10 cellular contexts compared by ENCODE assay signal in the genomic region with DNA sequence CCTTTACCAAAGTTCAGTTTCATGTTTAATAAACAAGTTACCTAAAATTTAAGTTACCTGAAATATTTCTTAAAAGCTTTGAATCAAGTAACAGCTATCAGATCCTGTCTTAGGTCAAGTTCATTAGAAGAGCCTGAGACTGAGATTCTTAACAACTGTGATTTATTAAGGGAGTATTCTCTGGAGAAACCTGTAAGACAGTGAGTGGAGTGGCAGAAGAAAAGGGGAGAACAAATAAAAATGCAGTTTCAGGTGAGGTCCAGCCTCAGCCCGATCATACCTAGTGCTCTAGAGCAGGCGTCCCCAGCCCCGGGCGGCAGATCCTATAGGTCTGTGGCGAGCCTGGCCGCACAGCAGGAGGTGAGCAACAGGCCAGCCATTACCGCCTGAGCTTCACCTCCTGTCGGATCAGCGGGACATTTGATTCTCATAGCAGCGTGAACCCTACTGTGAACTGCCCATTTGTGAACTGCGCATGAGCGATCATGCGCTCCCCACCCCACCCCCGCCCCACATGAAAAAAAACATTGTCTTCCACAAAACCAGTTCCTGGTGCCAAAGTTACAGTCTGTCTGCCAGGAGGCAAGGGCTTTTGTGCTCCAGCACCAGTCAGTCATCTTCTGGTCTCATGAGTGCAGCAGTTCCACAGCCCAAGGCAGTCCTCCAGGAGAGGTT. TPM values are rescaled to one million over a fixed set of nuclear protein-coding genes. Genes with fewer than 3 reads are reported as not detected.
DNase-seq lines count a peak whose midpoint lies in the region; ATAC-seq and TF ChIP-seq lines count a peak whose summit lies in the region.
"Had no signal": no experiment of that assay in that cellular context is flagged by ENCODE, and none has a peak within 500 bp of the region (broad histone marks: within the 10 kb centered on the region; RNA-seq: fewer than 3 reads in every experiment).

No MANE protein-coding gene starts in this region.

- H3K27ac ChIP-seq in SJCRH30 (peak overlapping the region; percentile 63), iPS-20b (ENCODE audit: low read length) (no peak overlapping the region), testis (no peak overlapping the region), mammary epithelial cell (ENCODE audit: insufficient read depth, low read depth, low read length) (no peak overlapping the region)

- no peak for TF ChIP-seq CTCF in testis (IDR thresholded peaks at IDR 0.05)
- TF ChIP-seq CTCF in mammary epithelial cell (conservative IDR thresholded peaks at IDR 0.05 in 1 of 2, IDR thresholded peaks at IDR 0.05 in 1 of 2; ENCODE audit: extremely low read depth in 1 of 2, insufficient read depth in 1 of 2, low read depth in 1 of 2, low read length in 2 of 2): no peak

- no peaks in the 10 kb centered on the region for H3K4me1 Mint-ChIP-seq in stimulated activated naive CD8-positive, alpha-beta T cell treated with anti-CD3 and anti-CD28 coated beads, Interleukin-15, amount 100 ng/mL, for 72 hours

- H4K20me1 ChIP-seq in mammary epithelial cell (ENCODE audit: insufficient read depth, low read length): no peaks in the 10 kb centered on the region

- in situ Hi-C loops in mammary epithelial cell (cut with MboI; ENCODE audit: low sequenced_read_pairs in 2 of 2): no loop called here

- DNase-seq in SJCRH30 (peak; percentile 86 to 93), testis (peak; percentile 54), mammary epithelial cell (no peak)
- DNase-seq in stimulated activated naive CD8-positive, alpha-beta T cell treated with anti-CD3 and anti-CD28 coated beads, Interleukin-15, amount 100 ng/mL, for 72 hours: no peak
- DNase-seq: activated gamma-delta T cell treated with Interleukin-2 at 50 U/mL for 16 hours; SIG-M5; stimulated activated CD4-positive, alpha-beta T cell treated with anti-CD3 and anti-CD28 coated beads, Interleukin-2, amount 100 ng/mL, for 48 hours had no signal

- no peak overlapping the region for H3K27ac Mint-ChIP-seq in stimulated activated naive CD8-positive, alpha-beta T cell treated with anti-CD3 and anti-CD28 coated beads, Interleukin-15, amount 100 ng/mL, for 72 hours

- CTCF ChIA-PET in mammary epithelial cell (lab: Charles Lee; ENCODE audit: low non-redundant PET): interaction anchor here (0.6 kb wide), 1 partner anchor 1533 kb away, joined by 4 read pairs; no protein-coding TSS in a partner anchor

- H3K36me3 ChIP-seq in SJCRH30 (no peaks in the 10 kb centered on the region), iPS-20b (ENCODE audit: insufficient read depth, low read depth, low read length) (no peaks in the 10 kb centered on the region), testis (ENCODE audit: low read depth, missing control alignments) (no peaks in the 10 kb centered on the region), mammary epithelial cell (ENCODE audit: insufficient read depth, low read length) (no peaks in the 10 kb centered on the region)

- BruUV-seq in mammary epithelial cell (replicated peaks; lab: Mats Ljungman, UMichigan): no TSS peak

- TF ChIP-seq RAD21 in Ishikawa (IDR thresholded peaks at IDR 0.05; ENCODE audit: low read depth): no peak

- peak; percentile 72 for TF ChIP-seq EP300 in Ishikawa (IDR thresholded peaks at IDR 0.05; ENCODE audit: borderline replicate concordance)

- peak overlapping the region; percentile 62 for H3K4me3 ChIP-seq in SJCRH30
- H3K4me3 ChIP-seq in iPS-20b (ENCODE audit: low read length): peak overlapping the region; percentile 46; the same call in 1 of the 2 replicates
- peak overlapping the region in 1 of 2 donors; percentile 32 for H3K4me3 ChIP-seq in testis
- H3K4me3 ChIP-seq in mammary epithelial cell (replicated peaks in 1 of 3; ENCODE audit: insufficient read depth in 1 of 3, low read depth in 2 of 3, low read length in 3 of 3): no peak overlapping the region

- no peaks in the 10 kb centered on the region for H3K9me3 ChIP-seq in SJCRH30 (replicated peaks)
- no peaks in the 10 kb centered on the region for H3K9me3 ChIP-seq in iPS-20b (ENCODE audit: insufficient read depth, low read depth, low read length)
- no peaks in the 10 kb centered on the region for H3K9me3 ChIP-seq in testis
- H3K9me3 ChIP-seq in mammary epithelial cell (replicated peaks; ENCODE audit: insufficient read depth, low read length): no peaks in the 10 kb centered on the region

- H3K4me1 ChIP-seq in SJCRH30: peaks cover 3% of the 10 kb centered on the region; the same call in 1 of the 2 replicates
- peaks cover 3% of the 10 kb centered on the region; the same call in 1 of the 2 replicates for H3K4me1 ChIP-seq in iPS-20b (ENCODE audit: insufficient read depth, low read length)
- H3K4me1 ChIP-seq in testis: no peaks in the 10 kb centered on the region
- no peaks in the 10 kb centered on the region for H3K4me1 ChIP-seq in mammary epithelial cell (ENCODE audit: insufficient read depth, low read length)

- no peak overlapping the region for H2AFZ ChIP-seq in mammary epithelial cell (ENCODE audit: low read depth, low read length)

- H3K27me3 ChIP-seq in SJCRH30: no peaks in the 10 kb centered on the region
- H3K27me3 ChIP-seq in iPS-20b (ENCODE audit: insufficient read depth, low read length): no peaks in the 10 kb centered on the region
- no peaks in the 10 kb centered on the region for H3K27me3 ChIP-seq in testis
- H3K27me3 ChIP-seq in mammary epithelial cell (ENCODE audit: insufficient read depth, low read length): no peaks in the 10 kb centered on the region

- peaks cover 6 to 9% of the 10 kb centered on the region in 2 donors for H3K9me3 Mint-ChIP-seq in stimulated activated naive CD8-positive, alpha-beta T cell treated with anti-CD3 and anti-CD28 coated beads, Interleukin-15, amount 100 ng/mL, for 72 hours

- H3K79me2 ChIP-seq in mammary epithelial cell (ENCODE audit: insufficient read depth, low read length): no peaks in the 10 kb centered on the region

- dilution Hi-C loops in mammary epithelial cell (cut with HindIII; ENCODE audit: low sequenced_read_pairs): no loop called here

- TF ChIP-seq POLR2A in testis (IDR thresholded peaks at IDR 0.05): no peak

- 21 to 25% methylated on average over 12 to 14 of the region's 14 CpGs for WGBS in testis, 2 donors
- WGBS in mammary epithelial cell (ENCODE audit: low coverage, missing lambda C conversion rate): 43% methylated on average over 10 of the region's 14 CpGs

- no peak for ATAC-seq in GM18517 (IDR thresholded peaks at IDR 0.05; ENCODE audit: unreplicated experiment)
- no peak for ATAC-seq in stimulated activated naive CD8-positive, alpha-beta T cell treated with anti-CD3 and anti-CD28 coated beads, Interleukin-15, amount 100 ng/mL, for 72 hours

- intact Hi-C loops in testis (cut with DNase I; ENCODE audit: low total_unique reads): no loop called here
- intact Hi-C loops in mammary epithelial cell (cut with micrococcal nuclease): no loop called here

- no peak overlapping the region for H3K4me3 Mint-ChIP-seq in stimulated activated naive CD8-positive, alpha-beta T cell treated with anti-CD3 and anti-CD28 coated beads, Interleukin-15, amount 100 ng/mL, for 72 hours

- H3K4me2 ChIP-seq in mammary epithelial cell (ENCODE audit: insufficient read depth, low read depth, low read length): no peak overlapping the region

- H3K9ac ChIP-seq in iPS-20b (ENCODE audit: low read depth, low read length) (no peak overlapping the region), mammary epithelial cell (ENCODE audit: insufficient read depth, low read length) (no peak overlapping the region)

- no peaks in the 10 kb centered on the region for H3K27me3 Mint-ChIP-seq in stimulated activated naive CD8-positive, alpha-beta T cell treated with anti-CD3 and anti-CD28 coated beads, Interleukin-15, amount 100 ng/mL, for 72 hours

TF ChIP-seq in Ishikawa, 13 proteins besides CTCF, POLR2A, EP300 and RAD21 (continues in another document):
- TF ChIP-seq FOXM1 (IDR thresholded peaks at IDR 0.05; ENCODE audit: borderline replicate concordance, low read depth) (0 out of 2 replicates have a peak, but pooled peaks have one; percentile 40), EGR1 (IDR thresholded peaks at IDR 0.05) (peak; percentile 35; the same call in 1 of the 2 replicates), CREB1 (IDR thresholded peaks at IDR 0.05; ENCODE audit: low read depth) (no peak), YY1 (IDR thresholded peaks at IDR 0.05; ENCODE audit: low read depth) (peak; percentile 79)
- TF ChIP-seq, protein P1, sequence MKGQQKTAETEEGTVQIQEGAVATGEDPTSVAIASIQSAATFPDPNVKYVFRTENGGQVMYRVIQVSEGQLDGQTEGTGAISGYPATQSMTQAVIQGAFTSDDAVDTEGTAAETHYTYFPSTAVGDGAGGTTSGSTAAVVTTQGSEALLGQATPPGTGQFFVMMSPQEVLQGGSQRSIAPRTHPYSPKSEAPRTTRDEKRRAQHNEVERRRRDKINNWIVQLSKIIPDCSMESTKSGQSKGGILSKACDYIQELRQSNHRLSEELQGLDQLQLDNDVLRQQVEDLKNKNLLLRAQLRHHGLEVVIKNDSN (IDR thresholded peaks at IDR 0.05): 0 out of 2 replicates have a peak, but pooled peaks have one; percentile 14
- TF ChIP-seq, protein P2, sequence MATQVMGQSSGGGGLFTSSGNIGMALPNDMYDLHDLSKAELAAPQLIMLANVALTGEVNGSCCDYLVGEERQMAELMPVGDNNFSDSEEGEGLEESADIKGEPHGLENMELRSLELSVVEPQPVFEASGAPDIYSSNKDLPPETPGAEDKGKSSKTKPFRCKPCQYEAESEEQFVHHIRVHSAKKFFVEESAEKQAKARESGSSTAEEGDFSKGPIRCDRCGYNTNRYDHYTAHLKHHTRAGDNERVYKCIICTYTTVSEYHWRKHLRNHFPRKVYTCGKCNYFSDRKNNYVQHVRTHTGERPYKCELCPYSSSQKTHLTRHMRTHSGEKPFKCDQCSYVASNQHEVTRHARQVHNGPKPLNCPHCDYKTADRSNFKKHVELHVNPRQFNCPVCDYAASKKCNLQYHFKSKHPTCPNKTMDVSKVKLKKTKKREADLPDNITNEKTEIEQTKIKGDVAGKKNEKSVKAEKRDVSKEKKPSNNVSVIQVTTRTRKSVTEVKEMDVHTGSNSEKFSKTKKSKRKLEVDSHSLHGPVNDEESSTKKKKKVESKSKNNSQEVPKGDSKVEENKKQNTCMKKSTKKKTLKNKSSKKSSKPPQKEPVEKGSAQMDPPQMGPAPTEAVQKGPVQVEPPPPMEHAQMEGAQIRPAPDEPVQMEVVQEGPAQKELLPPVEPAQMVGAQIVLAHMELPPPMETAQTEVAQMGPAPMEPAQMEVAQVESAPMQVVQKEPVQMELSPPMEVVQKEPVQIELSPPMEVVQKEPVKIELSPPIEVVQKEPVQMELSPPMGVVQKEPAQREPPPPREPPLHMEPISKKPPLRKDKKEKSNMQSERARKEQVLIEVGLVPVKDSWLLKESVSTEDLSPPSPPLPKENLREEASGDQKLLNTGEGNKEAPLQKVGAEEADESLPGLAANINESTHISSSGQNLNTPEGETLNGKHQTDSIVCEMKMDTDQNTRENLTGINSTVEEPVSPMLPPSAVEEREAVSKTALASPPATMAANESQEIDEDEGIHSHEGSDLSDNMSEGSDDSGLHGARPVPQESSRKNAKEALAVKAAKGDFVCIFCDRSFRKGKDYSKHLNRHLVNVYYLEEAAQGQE (IDR thresholded peaks at IDR 0.05; ENCODE audit: low read depth): no peak

RNA-seq across cellular contexts. Expression of gene ADGRB3, which starts 59.2 kb away (rescaled TPM):
- total RNA-seq in SJCRH30 (2014; rRNA removed; shearing (Covaris generic)): 6.0 and 8.7 TPM in 2 replicates
- 1 to 10 TPM; 4.3 to 5.7 TPM for total RNA-seq in testis
- 3.2 TPM for polyA plus RNA-seq in testis (ENCODE audit: insufficient read depth, low read depth, low replicate concordance)
- total RNA-seq in mammary epithelial cell: not detected
- polyA plus RNA-seq in mammary epithelial cell: not detected
- polyA minus RNA-seq in mammary epithelial cell: not detected

Comparison
In these comparisons a context has a peak if more than half of its experiments do, and no peak if none do; other contexts are left out.
1. DNase-seq: peak in SJCRH30 (2 of 2) and testis (single experiment); none in mammary epithelial cell (single experiment) and stimulated activated naive CD8-positive, alpha-beta T cell treated with anti-CD3 and anti-CD28 coated beads, Interleukin-15, amount 100 ng/mL, for 72 hours (0 of 2).
2. H3K4me3 ChIP-seq: peak in SJCRH30 (single experiment) and iPS-20b (single experiment); none in mammary epithelial cell (0 of 3).